1 cellular context compared by ENCODE assay signal in the genomic region with DNA sequence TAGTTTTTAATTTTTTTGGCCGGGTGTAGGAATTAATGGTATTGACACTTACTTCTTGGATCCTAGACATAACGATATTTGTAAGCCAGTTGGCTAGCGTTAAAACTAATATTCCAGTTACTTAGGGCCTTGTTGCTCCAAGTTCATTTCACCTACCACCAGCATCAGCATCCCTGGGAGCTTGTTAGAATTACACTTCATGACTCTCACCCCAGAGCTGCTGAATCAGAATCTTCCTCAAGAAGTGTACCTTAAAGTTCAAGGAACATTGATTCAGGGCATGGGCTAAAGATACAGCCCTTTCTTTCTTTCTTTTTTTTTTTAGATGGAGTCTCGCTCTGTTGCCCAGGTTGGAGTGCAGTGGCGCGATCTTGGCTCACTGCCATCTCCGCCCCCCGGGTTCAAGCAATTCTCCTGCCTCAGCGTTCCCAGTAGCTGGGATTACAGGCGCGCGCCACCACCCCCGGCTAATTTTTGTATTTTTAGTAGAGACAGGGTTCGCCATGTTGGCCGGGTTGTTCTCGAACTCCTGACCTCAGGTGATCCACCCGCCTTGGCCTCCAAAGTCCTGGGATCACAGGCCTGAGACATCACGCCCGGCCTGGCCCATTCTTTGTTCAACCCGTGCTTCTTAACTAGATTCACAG.
TF ChIP-seq lines count a peak whose summit lies in the region.

No MANE protein-coding gene starts in this region.

TF ChIP-seq in K562, 482 proteins besides CTCF, POLR2A, EP300 and RAD21:
- TF ChIP-seq HDAC8 (tag; IDR thresholded peaks at IDR 0.05) (no peak), L3MBTL2 (IDR thresholded peaks at IDR 0.05) (no peak), BCOR (IDR thresholded peaks at IDR 0.05) (peak; percentile 33; the same call in 1 of the 2 replicates), PPARD (CRISPR knock-in tag; IDR thresholded peaks at IDR 0.05) (no peak), ZNF507 (tag; conservative IDR thresholded peaks at IDR 0.05) (no peak), NFIC (IDR thresholded peaks at IDR 0.05) (peak; percentile 91), ATF1 (CRISPR knock-in tag; IDR thresholded peaks at IDR 0.05) (no peak), ATF1 (tag; IDR thresholded peaks at IDR 0.05) (no peak), XRCC3 (IDR thresholded peaks at IDR 0.05) (no peak), ADNP (tag; IDR thresholded peaks at IDR 0.05) (peak; percentile 30; the same call in 1 of the 2 replicates)
